16 cellular contexts compared by ENCODE assay signal in genomic region chr2:69208023-69208595, GRCh38.
DNase-seq lines count a peak whose midpoint lies in the region; ATAC-seq and TF ChIP-seq lines count a peak whose summit lies in the region.
"Had no signal": no experiment of that assay in that cellular context is flagged by ENCODE, and none has a peak within 500 bp of the region (broad histone marks: within the 10 kb centered on the region; RNA-seq: fewer than 3 reads in every experiment).

No MANE protein-coding gene starts in this region.

- H3K27me3 Mint-ChIP-seq in chondrocyte (ENCODE audit: low read depth): no peaks in the 10 kb centered on the region
- no peaks in the 10 kb centered on the region for H3K27me3 Mint-ChIP-seq in mesothelial cell of epicardium (ENCODE audit: low read depth)
- H3K27me3 Mint-ChIP-seq in GM23338 (ENCODE audit: insufficient read depth, low read depth, poor library complexity): no peaks in the 10 kb centered on the region

- H3K79me2 ChIP-seq in OCI-LY7 (ENCODE audit: insufficient read depth, low read depth, low read length): no peaks in the 10 kb centered on the region
- no peaks in the 10 kb centered on the region for H3K79me2 ChIP-seq in parathyroid adenoma
- no peaks in the 10 kb centered on the region for H3K79me2 ChIP-seq in GM23338 (replicated peaks; ENCODE audit: insufficient read depth)

- TF ChIP-seq CTCF in GM12865 (IDR thresholded peaks at IDR 0.05; ENCODE audit: insufficient read depth, low read depth, low read length, missing control alignments) (peak; percentile 12), OCI-LY7 (conservative IDR thresholded peaks at IDR 0.05; ENCODE audit: low read length) (0 out of 2 replicates have a peak, but pooled peaks have one; percentile 26), chondrocyte (IDR thresholded peaks at IDR 0.05) (peak; percentile 68), parathyroid adenoma (IDR thresholded peaks at IDR 0.05) (peak; percentile 12), mesothelial cell of epicardium (IDR thresholded peaks at IDR 0.05; ENCODE audit: unreplicated experiment) (no peak), GM23338 (conservative IDR thresholded peaks at IDR 0.05; ENCODE audit: low read depth in 2 of 2) (0 out of 4 replicates have a peak, but pooled peaks of 1 of the 2 experiments have one; percentile 10)

- H3K4me1 ChIP-seq in OCI-LY7 (ENCODE audit: insufficient read depth, low read length, poor library complexity, severe bottlenecking) (no peaks in the 10 kb centered on the region), parathyroid adenoma (no peaks in the 10 kb centered on the region), GM23338 (ENCODE audit: insufficient read depth) (peaks cover 23% of the 10 kb centered on the region)

- peaks cover 7% of the 10 kb centered on the region; the same call in 1 of the 2 replicates for H3K9me3 ChIP-seq in OCI-LY7 (ENCODE audit: low read length)
- no peaks in the 10 kb centered on the region for H3K9me3 ChIP-seq in parathyroid adenoma (ENCODE audit: control insufficient read depth, low read length)

- H3K4me2 ChIP-seq in OCI-LY7 (ENCODE audit: low read length) (no peak overlapping the region), parathyroid adenoma (ENCODE audit: low read length) (no peak overlapping the region), GM23338 (no peak overlapping the region)

- H2AFZ ChIP-seq in OCI-LY7 (ENCODE audit: low read length): no peak overlapping the region
- H2AFZ ChIP-seq in parathyroid adenoma: no peak overlapping the region
- H2AFZ ChIP-seq in GM23338: no peak overlapping the region

- no peak overlapping the region for H3K9ac ChIP-seq in parathyroid adenoma

- ATAC-seq in GM23338: no peak
- ATAC-seq: GM12878 had no signal

- CTCF ChIA-PET in OCI-LY7 (lab: Charles Lee; ENCODE audit: unreplicated experiment): no interaction called here

- no peak overlapping the region for H3K27ac Mint-ChIP-seq in chondrocyte (ENCODE audit: unreplicated experiment)
- no peak overlapping the region for H3K27ac Mint-ChIP-seq in mesothelial cell of epicardium
- H3K27ac Mint-ChIP-seq in GM23338: no peak overlapping the region; the same call in 1 of the 2 replicates
- H3K27ac Mint-ChIP-seq: activated B cell treated with CpG ODN at 0.5 μM for 24 hours; activated naive CD4-positive, alpha-beta T cell treated with anti-CD3 and anti-CD28 coated beads for 36 hours; CD4-positive, CD25-positive, alpha-beta regulatory T cell had no signal

- no peaks in the 10 kb centered on the region for H3F3A ChIP-seq in GM23338 (replicated peaks; ENCODE audit: low read depth)

- no TSS peak for BruUV-seq in OCI-LY7 (replicated peaks; lab: Mats Ljungman, UMichigan)

- H3K9me3 Mint-ChIP-seq in chondrocyte (ENCODE audit: low read depth) (no peaks in the 10 kb centered on the region), mesothelial cell of epicardium (peaks cover 9% of the 10 kb centered on the region), GM23338 (peaks cover 19% of the 10 kb centered on the region)
- H3K9me3 Mint-ChIP-seq: activated naive CD4-positive, alpha-beta T cell treated with anti-CD3 and anti-CD28 coated beads for 36 hours had no signal

- H3K36me3 Mint-ChIP-seq in chondrocyte (ENCODE audit: low read depth) (peaks cover 15% of the 10 kb centered on the region), mesothelial cell of epicardium (peaks cover 27% of the 10 kb centered on the region), GM23338 (ENCODE audit: low read depth) (peaks cover 26% of the 10 kb centered on the region)
- H3K36me3 Mint-ChIP-seq: CD4-positive, CD25-positive, alpha-beta regulatory T cell had no signal

- H4K20me1 ChIP-seq in OCI-LY7 (ENCODE audit: insufficient read depth, low read length) (no peaks in the 10 kb centered on the region), GM23338 (replicated peaks; ENCODE audit: insufficient read depth) (no peaks in the 10 kb centered on the region)

- H3K27me3 ChIP-seq in parathyroid adenoma (ENCODE audit: control insufficient read depth, insufficient read depth, low read length): no peaks in the 10 kb centered on the region
- H3K27me3 ChIP-seq in GM23338 (ENCODE audit: insufficient read depth): no peaks in the 10 kb centered on the region

- DNase-seq in GM12865 (ENCODE audit: low read depth) (peak; percentile 14), OCI-LY7 (ENCODE audit: low spot score) (no peak), chondrocyte (ENCODE audit: low spot score) (no peak), mesothelial cell of epicardium (ENCODE audit: low spot score in 2 of 2, unreplicated experiment in 2 of 2) (no peak), GM23338 (ENCODE audit: low spot score) (no peak), AG20443 (ENCODE audit: low spot score) (no peak)
- no peak for DNase-seq in stimulated activated naive CD4-positive, alpha-beta T cell treated with Interleukin-2 at 50 U/mL for 16 hours (lab: John Stamatoyannopoulos, UW)
- DNase-seq: activated B cell treated with CpG ODN at 0.5 μM for 24 hours; activated CD8-positive, alpha-beta memory T cell treated with anti-CD3 and anti-CD28 coated beads, Interleukin-2, amount 50 U/mL, for 4 hours; activated naive CD4-positive, alpha-beta T cell treated with anti-CD3 and anti-CD28 coated beads for 36 hours; CD4-positive, CD25-positive, alpha-beta regulatory T cell; NCI-H1694 treated with DMSO at 0.1 percent for 48 hours; NCI-H510A; nucleus accumbens had no signal

- H3K27ac ChIP-seq in OCI-LY7 (ENCODE audit: low read depth, low read length, poor library complexity, severe bottlenecking): no peak overlapping the region
- H3K27ac ChIP-seq in parathyroid adenoma: no peak overlapping the region
- no peak overlapping the region for H3K27ac ChIP-seq in GM23338 (ENCODE audit: low read depth)

- H3K4me3 Mint-ChIP-seq in chondrocyte (ENCODE audit: unreplicated experiment) (no peak overlapping the region), mesothelial cell of epicardium (no peak overlapping the region), GM23338 (no peak overlapping the region)
- H3K4me3 Mint-ChIP-seq: activated B cell treated with CpG ODN at 0.5 μM for 24 hours; activated naive CD4-positive, alpha-beta T cell treated with anti-CD3 and anti-CD28 coated beads for 36 hours; CD4-positive, CD25-positive, alpha-beta regulatory T cell had no signal

- POLR2A ChIA-PET in OCI-LY7 (lab: Charles Lee): no interaction called here

- H3K4me1 Mint-ChIP-seq in chondrocyte (ENCODE audit: low read depth): peaks cover 6% of the 10 kb centered on the region
- peaks cover under 1% of the 10 kb centered on the region for H3K4me1 Mint-ChIP-seq in mesothelial cell of epicardium
- peaks cover 2% of the 10 kb centered on the region; the same call in 1 of the 3 replicates for H3K4me1 Mint-ChIP-seq in GM23338
- H3K4me1 Mint-ChIP-seq: activated B cell treated with CpG ODN at 0.5 μM for 24 hours; CD4-positive, CD25-positive, alpha-beta regulatory T cell had no signal

- intact Hi-C loops in OCI-LY7 (cut with micrococcal nuclease; ENCODE audit: unreplicated experiment): no loop called here

- H3K9me2 ChIP-seq in OCI-LY7 (ENCODE audit: insufficient read depth, low read length) (no peaks in the 10 kb centered on the region), GM23338 (ENCODE audit: insufficient read depth) (no peaks in the 10 kb centered on the region; the same call in 1 of the 2 replicates)

- H3K36me3 ChIP-seq in OCI-LY7 (ENCODE audit: insufficient read depth, low read length) (no peaks in the 10 kb centered on the region), parathyroid adenoma (ENCODE audit: control insufficient read depth, insufficient read depth, low read length) (no peaks in the 10 kb centered on the region), GM23338 (ENCODE audit: insufficient read depth) (0 out of 2 replicates have a peak, but pooled peaks cover 4% of the 10 kb centered on the region)

- H3K4me3 ChIP-seq in GM12865 (ENCODE audit: low read depth, low read length) (no peak overlapping the region), OCI-LY7 (ENCODE audit: low read depth, low read length, poor library complexity, severe bottlenecking) (no peak overlapping the region), parathyroid adenoma (ENCODE audit: low read depth, low read length) (no peak overlapping the region), GM23338 (no peak overlapping the region)
- H3K4me3 ChIP-seq: GM12878 had no signal

TF ChIP-seq in GM23338, 12 proteins besides CTCF, POLR2A, EP300 and RAD21:
- no peak for TF ChIP-seq JUNB (IDR thresholded peaks at IDR 0.05; ENCODE audit: unreplicated experiment)
- TF ChIP-seq NANOG (IDR thresholded peaks at IDR 0.05; ENCODE audit: borderline replicate concordance): no peak
- no peak for TF ChIP-seq ZNF331 (CRISPR knock-in tag; IDR thresholded peaks at IDR 0.05; ENCODE audit: low read depth)
- no peak for TF ChIP-seq CREB1 (CRISPR knock-in tag; IDR thresholded peaks at IDR 0.05; ENCODE audit: low read depth)
- no peak for TF ChIP-seq POLR2AphosphoS5 (IDR thresholded peaks at IDR 0.05; ENCODE audit: low read depth)
- TF ChIP-seq EZH2phosphoT487 (IDR thresholded peaks at IDR 0.05; ENCODE audit: unreplicated experiment): no peak
- TF ChIP-seq ETS1 (IDR thresholded peaks at IDR 0.05): no peak
